Comparison of ENCODE assay signal across 9 cellular contexts in the genomic region with DNA sequence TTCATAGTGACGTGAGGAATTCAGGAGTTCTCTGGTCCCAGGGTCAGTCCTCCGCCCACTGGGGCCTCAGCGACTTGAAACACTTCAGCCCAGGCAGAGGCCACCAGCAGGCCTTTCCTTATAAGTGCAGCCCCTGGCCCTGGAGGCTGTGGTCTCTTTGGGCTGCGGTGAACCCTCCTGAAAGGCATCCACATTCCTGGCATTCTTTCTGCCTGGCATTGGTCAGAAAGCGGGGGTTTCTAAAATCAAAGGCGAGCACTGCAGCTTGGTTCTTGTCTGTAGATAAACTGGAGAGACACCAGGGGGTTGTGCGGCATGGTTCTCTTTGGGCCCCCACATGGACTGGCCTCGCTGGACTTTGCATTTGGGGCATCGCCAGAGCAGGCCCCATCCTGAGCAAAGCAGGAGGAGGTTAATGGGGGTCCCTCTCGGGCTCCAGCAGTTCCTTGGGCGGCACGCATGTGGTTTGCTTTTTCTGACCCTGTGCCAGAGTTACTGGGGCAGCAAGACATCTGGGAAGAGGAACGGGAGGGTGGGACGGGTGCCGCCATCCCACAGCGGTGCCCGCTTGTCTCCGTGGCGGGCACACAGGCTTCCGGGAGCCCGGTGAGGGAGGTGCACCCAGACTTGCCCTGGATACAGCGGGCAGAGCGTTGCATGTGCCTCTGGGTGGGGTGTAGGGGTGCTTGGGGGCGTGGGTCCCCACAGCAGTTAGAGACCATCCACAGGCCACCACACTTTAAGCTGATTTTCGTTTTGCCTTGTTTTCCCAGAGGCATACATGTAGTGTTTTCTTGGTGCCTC. TPM values are rescaled to one million over a fixed set of nuclear protein-coding genes. Genes with fewer than 3 reads are reported as not detected.
DNase-seq lines count a peak whose midpoint lies in the region; ATAC-seq, FAIRE-seq and TF ChIP-seq lines count a peak whose summit lies in the region.
"Had no signal": no experiment of that assay in that cellular context is flagged by ENCODE, and none has a peak within 500 bp of the region (broad histone marks: within the 10 kb centered on the region; RNA-seq: fewer than 3 reads in every experiment).

No MANE protein-coding gene starts in this region.

- H3K79me2 ChIP-seq in HCT116 (ENCODE audit: insufficient read depth, low read length) (peaks cover 21% of the 10 kb centered on the region), astrocyte (ENCODE audit: insufficient read depth, low read length) (peaks cover 97% of the 10 kb centered on the region)

- POLR2A ChIA-PET in HCT116 (lab: Charles Lee), result no interaction called here

- H3K9me3 ChIP-seq in HCT116 (ENCODE audit: control insufficient read depth in 1 of 2, insufficient read depth in 1 of 2, low read depth in 1 of 2, low read length in 2 of 2) (no peaks in the 10 kb centered on the region), astrocyte (ENCODE audit: insufficient read depth, low read depth, low read length) (no peaks in the 10 kb centered on the region), iPS DF 6.9 (ENCODE audit: control insufficient read depth, insufficient read depth, low read length) (no peaks in the 10 kb centered on the region), skeletal muscle satellite cell (replicated peaks; ENCODE audit: low read length) (no peaks in the 10 kb centered on the region)

- H3K4me3 Mint-ChIP-seq in astrocyte (ENCODE audit: unreplicated experiment), result peak overlapping the region; percentile 77
- no peak overlapping the region for H3K4me3 Mint-ChIP-seq in stimulated activated naive B cell treated with anti-CD40 and anti-IgM and Interleukin-4, amounts not matched to agents 10 μg/mL and 1 μg/mL and 100 μg/mL, for 72 hours

- no peak for FAIRE-seq in astrocyte (lab: Jason Lieb, UNC)

- TF ChIP-seq RAD21 in HCT116 (IDR thresholded peaks at IDR 0.05; ENCODE audit: low read depth), result no peak

- BruUV-seq in HCT116 (replicated peaks; lab: Mats Ljungman, UMichigan), result no TSS peak

- DNase-seq in HCT116 (ENCODE audit: low read depth, low spot score), result no peak
- DNase-seq in astrocyte (ENCODE audit: low read depth), result peak; percentile 94
- DNase-seq in iPS DF 6.9 (ENCODE audit: low read depth, low spot score), result peak; percentile 78
- DNase-seq in putamen (ENCODE audit: low spot score), result no peak
- no peak for DNase-seq in NCI-H1436 (lab: John Stamatoyannopoulos, UW)
- no peak for DNase-seq in stimulated activated naive B cell treated with anti-CD40 and anti-IgM and Interleukin-4, amounts not matched to agents 10 μg/mL and 1 μg/mL and 100 μg/mL, for 72 hours
- DNase-seq in activated gamma-delta T cell treated with Interleukin-2 at 50 U/mL for 16 hours, result no peak
- DNase-seq: left cardiac atrium had no signal

- RAD21 ChIA-PET in HCT116 (lab: Charles Lee; ENCODE audit: low non-redundant PET in 1 of 2, low total read pairs in 2 of 2, uncharacterized antibody in 2 of 2, unreplicated experiment in 2 of 2), result no interaction called here

- H3K4me2 ChIP-seq in HCT116 (ENCODE audit: low read length) (peak overlapping the region; percentile 35), astrocyte (ENCODE audit: low read length) (peak overlapping the region; percentile 73), skeletal muscle satellite cell (ENCODE audit: low read length) (peak overlapping the region; percentile 47)

- H2AFZ ChIP-seq in HCT116 (ENCODE audit: low read depth, low read length, poor library complexity, severe bottlenecking), result no peak overlapping the region
- no peak overlapping the region for H2AFZ ChIP-seq in astrocyte (ENCODE audit: low read depth, low read length)

- H3K36me3 Mint-ChIP-seq in astrocyte (ENCODE audit: low read depth, unreplicated experiment), result peaks cover 53% of the 10 kb centered on the region
- peaks cover 3 to 22% of the 10 kb centered on the region in 2 donors for H3K36me3 Mint-ChIP-seq in stimulated activated naive B cell treated with anti-CD40 and anti-IgM and Interleukin-4, amounts not matched to agents 10 μg/mL and 1 μg/mL and 100 μg/mL, for 72 hours

- intact Hi-C loops in HCT116 (cut with micrococcal nuclease), result no loop called here

- peaks cover 73% of the 10 kb centered on the region for H3K4me1 Mint-ChIP-seq in astrocyte (ENCODE audit: low read depth, unreplicated experiment)
- peaks cover 17 to 37% of the 10 kb centered on the region in 2 donors for H3K4me1 Mint-ChIP-seq in stimulated activated naive B cell treated with anti-CD40 and anti-IgM and Interleukin-4, amounts not matched to agents 10 μg/mL and 1 μg/mL and 100 μg/mL, for 72 hours

- TF ChIP-seq CTCF in HCT116 (IDR thresholded peaks at IDR 0.05 in 2 of 3, conservative IDR thresholded peaks at IDR 0.05 in 1 of 3; ENCODE audit: borderline replicate concordance in 1 of 3, insufficient read depth in 1 of 3, low read depth in 2 of 3, low read length in 2 of 3), result no peak
- peak; percentile 33 for TF ChIP-seq CTCF in astrocyte (IDR thresholded peaks at IDR 0.05; ENCODE audit: insufficient read depth, low read depth, low read length)

- TF ChIP-seq POLR2A in HCT116 (IDR thresholded peaks at IDR 0.05; ENCODE audit: borderline replicate concordance, extremely low read depth, insufficient read depth, insufficient read length), result no peak

- no peaks in the 10 kb centered on the region for H3K27me3 Mint-ChIP-seq in astrocyte (ENCODE audit: low read depth, unreplicated experiment)
- peaks cover 0 to 4% of the 10 kb centered on the region in 2 donors for H3K27me3 Mint-ChIP-seq in stimulated activated naive B cell treated with anti-CD40 and anti-IgM and Interleukin-4, amounts not matched to agents 10 μg/mL and 1 μg/mL and 100 μg/mL, for 72 hours

- H3K9me2 ChIP-seq in HCT116 (ENCODE audit: insufficient read depth), result no peaks in the 10 kb centered on the region

- WGBS in iPS DF 6.9 (ENCODE audit: insufficient coverage, insufficient read length), result no CpG with 5 or more reads among the region's 25 CpGs

- peaks cover 14 to 37% of the 10 kb centered on the region in 2 experiments for H3K4me1 ChIP-seq in HCT116 (ENCODE audit: control insufficient read depth in 1 of 2, insufficient read depth in 2 of 2, low read length in 2 of 2)
- H3K4me1 ChIP-seq in astrocyte (ENCODE audit: insufficient read depth, low read length), result peaks cover 47% of the 10 kb centered on the region
- H3K4me1 ChIP-seq in iPS DF 6.9 (ENCODE audit: control insufficient read depth, insufficient read depth, low read length), result peaks cover 19% of the 10 kb centered on the region
- H3K4me1 ChIP-seq in skeletal muscle satellite cell (ENCODE audit: control insufficient read depth, insufficient read depth, low read length), result peaks cover 52% of the 10 kb centered on the region

- H4K20me1 ChIP-seq in HCT116 (ENCODE audit: insufficient read depth) (no peaks in the 10 kb centered on the region), astrocyte (ENCODE audit: insufficient read depth, low read length) (peaks cover 84% of the 10 kb centered on the region)

- H3K9ac ChIP-seq in HCT116 (ENCODE audit: low read length) (0 out of 2 replicates have a peak overlapping the region, but pooled peaks have one; percentile 3), astrocyte (ENCODE audit: low read length) (peak overlapping the region; percentile 73), skeletal muscle satellite cell (ENCODE audit: low read depth, low read length) (peak overlapping the region; percentile 72)

- ATAC-seq in HCT116, result peak; percentile 81
- no peak for ATAC-seq in stimulated activated naive B cell treated with anti-CD40 and anti-IgM and Interleukin-4, amounts not matched to agents 10 μg/mL and 1 μg/mL and 100 μg/mL, for 72 hours (replicated peaks)

- H3K4me3 ChIP-seq in HCT116 (replicated peaks in 1 of 2; ENCODE audit: low read depth in 1 of 2, low read length in 2 of 2), result no peak overlapping the region
- H3K4me3 ChIP-seq in astrocyte (ENCODE audit: insufficient read depth, low read depth, low read length), result no peak overlapping the region
- no peak overlapping the region for H3K4me3 ChIP-seq in iPS DF 6.9 (ENCODE audit: low read length)
- no peak overlapping the region for H3K4me3 ChIP-seq in skeletal muscle satellite cell (ENCODE audit: low read length)

- no peaks in the 10 kb centered on the region for H3K36me3 ChIP-seq in HCT116 (ENCODE audit: control insufficient read depth in 1 of 2, insufficient read depth in 2 of 2, low read length in 2 of 2)
- peaks cover 23% of the 10 kb centered on the region for H3K36me3 ChIP-seq in astrocyte (ENCODE audit: insufficient read depth, low read length)
- H3K36me3 ChIP-seq in iPS DF 6.9 (ENCODE audit: control insufficient read depth, insufficient read depth, low read length), result no peaks in the 10 kb centered on the region
- H3K36me3 ChIP-seq in skeletal muscle satellite cell (ENCODE audit: insufficient read depth, low read length), result peaks cover 75% of the 10 kb centered on the region

- H3K27ac Mint-ChIP-seq in astrocyte (ENCODE audit: unreplicated experiment), result peak overlapping the region; percentile 92
- H3K27ac Mint-ChIP-seq in stimulated activated naive B cell treated with anti-CD40 and anti-IgM and Interleukin-4, amounts not matched to agents 10 μg/mL and 1 μg/mL and 100 μg/mL, for 72 hours, result no peak overlapping the region

- H3K27ac ChIP-seq in HCT116 (ENCODE audit: low read depth, low read length) (peak overlapping the region; percentile 10; the same call in 1 of the 2 replicates), astrocyte (ENCODE audit: low read depth, low read length) (peak overlapping the region; percentile 74), iPS DF 6.9 (ENCODE audit: low read length) (no peak overlapping the region)

- H3K27me3 ChIP-seq in HCT116 (ENCODE audit: insufficient read depth, low read length) (no peaks in the 10 kb centered on the region), astrocyte (ENCODE audit: insufficient read depth, low read length) (no peaks in the 10 kb centered on the region), iPS DF 6.9 (ENCODE audit: control insufficient read depth, insufficient read depth, low read length) (no peaks in the 10 kb centered on the region), skeletal muscle satellite cell (ENCODE audit: control insufficient read depth, insufficient read depth, low read length) (no peaks in the 10 kb centered on the region)

- no peaks in the 10 kb centered on the region for H3K9me3 Mint-ChIP-seq in astrocyte (ENCODE audit: unreplicated experiment)
- peaks cover 0 to 2% of the 10 kb centered on the region in 2 donors for H3K9me3 Mint-ChIP-seq in stimulated activated naive B cell treated with anti-CD40 and anti-IgM and Interleukin-4, amounts not matched to agents 10 μg/mL and 1 μg/mL and 100 μg/mL, for 72 hours

- CTCF ChIA-PET in HCT116 (lab: Charles Lee), result no interaction called here

TF ChIP-seq in HCT116, 20 proteins besides CTCF, POLR2A, EP300 and RAD21 (continues in another document):
- TF ChIP-seq EZH2 (IDR thresholded peaks at IDR 0.05), result no peak
- TF ChIP-seq YY1 (IDR thresholded peaks at IDR 0.05; ENCODE audit: extremely low read depth, insufficient replicate concordance, low read depth, low read length), result no peak
- no peak for TF ChIP-seq FOSL1 (IDR thresholded peaks at IDR 0.05; ENCODE audit: low read depth)
- TF ChIP-seq TCF7L2 (IDR thresholded peaks at IDR 0.05; ENCODE audit: borderline replicate concordance, extremely low read depth, insufficient read depth, insufficient read length), result no peak

RNA-seq across cellular contexts. Expression of a gene that starts 44.9 kb away (rescaled TPM):
- total RNA-seq in HCT116 (2021; ENCODE audit: unreplicated experiment) (32.9 TPM), astrocyte (117 and 127 TPM in 2 replicates)
- 25.8 and 28.0 TPM in 2 replicates for polyA plus RNA-seq in HCT116 (2012)
- total RNA-seq in skeletal muscle satellite cell (2012; rRNA removed), result 28.9 and 35.2 TPM in 2 replicates

Comparison
In these comparisons a context has a peak if more than half of its experiments do, and no peak if none do; other contexts are left out.
1. DNase-seq: peak in astrocyte (single experiment) and iPS DF 6.9 (single experiment); none in HCT116 (single experiment), putamen (single experiment), NCI-H1436 (single experiment), stimulated activated naive B cell treated with anti-CD40 and anti-IgM and Interleukin-4, amounts not matched to agents 10 μg/mL and 1 μg/mL and 100 μg/mL, for 72 hours (single experiment) and activated gamma-delta T cell treated with Interleukin-2 at 50 U/mL for 16 hours (single experiment).
2. H3K9ac ChIP-seq: peak in every context shown above with its lines; median percentile 73 in astrocyte; 72 in skeletal muscle satellite cell; 3 in HCT116.
3. Peak in every context shown above with its lines, with median percentiles within 50 percentile points of each other: H3K4me2 ChIP-seq.